ENCODE assay signal across 16 cellular contexts in the genomic region with DNA sequence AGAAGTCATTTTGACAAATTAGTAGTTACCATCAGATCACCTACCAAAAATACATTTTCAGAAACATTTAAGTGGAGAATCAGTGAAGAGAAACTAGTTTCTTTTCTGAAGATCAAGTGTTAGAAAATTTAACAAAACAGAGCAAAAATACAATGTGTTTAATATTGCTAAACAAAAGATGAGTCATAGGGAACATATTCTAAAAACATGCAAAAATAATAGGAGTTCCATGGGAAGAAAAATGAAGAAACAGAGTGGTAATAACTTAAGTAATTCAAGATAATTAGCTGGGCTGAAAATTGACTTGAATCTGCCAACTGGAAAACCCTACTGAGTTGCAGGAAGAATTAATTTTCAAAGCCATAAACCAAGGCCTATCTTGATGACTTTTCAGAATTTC.
DNase-seq lines count a peak whose midpoint lies in the region; ATAC-seq, FAIRE-seq and TF ChIP-seq lines count a peak whose summit lies in the region.
"Had no signal": no experiment of that assay in that cellular context is flagged by ENCODE, and none has a peak within 500 bp of the region (broad histone marks: within the 10 kb centered on the region; RNA-seq: fewer than 3 reads in every experiment).

No MANE protein-coding gene starts in this region.

- no peak for TF ChIP-seq EP300 in A549 (IDR thresholded peaks at IDR 0.05)

- CTCF ChIA-PET in A549 (lab: Yijun Ruan, JAX), result interaction anchor here (1.2 kb wide), 1 partner anchor 14 kb away, joined by 3 read pairs; no protein-coding TSS in a partner anchor
- CTCF ChIA-PET in CD4-positive, alpha-beta memory T cell (lab: Charles Lee; ENCODE audit: partially characterized antibody), result no interaction called here

- no peaks in the 10 kb centered on the region for H3K36me3 ChIP-seq in CD4-positive, alpha-beta memory T cell (ENCODE audit: insufficient read depth, low read length)

- intact Hi-C loops in left ventricle myocardium superior (cut with micrococcal nuclease), result no loop called here
- intact Hi-C loops in CD4-positive, alpha-beta memory T cell (cut with micrococcal nuclease), result no loop called here

- no peak overlapping the region for H3K4me2 ChIP-seq in A549

- TF ChIP-seq POLR2A in A549 (IDR thresholded peaks at IDR 0.05; ENCODE audit: low read length), result no peak

- no peaks in the 10 kb centered on the region for H3K27me3 Mint-ChIP-seq in CD4-positive, alpha-beta memory T cell

- no peaks in the 10 kb centered on the region for H3K4me1 ChIP-seq in A549
- no peaks in the 10 kb centered on the region for H3K4me1 ChIP-seq in CD4-positive, alpha-beta memory T cell (ENCODE audit: insufficient read depth, low read length)

- H3K4me3 ChIP-seq in A549, result no peak overlapping the region
- H3K4me3 ChIP-seq in choroid plexus epithelial cell (ENCODE audit: low read depth, low read length), result no peak overlapping the region
- H3K4me3 ChIP-seq in fibroblast of villous mesenchyme (ENCODE audit: low read depth, low read length), result no peak overlapping the region
- H3K4me3 ChIP-seq in CD4-positive, alpha-beta memory T cell (ENCODE audit: low read length in 2 of 2), result no peak overlapping the region

- peaks cover 0 to 8% (median 2%) of the 10 kb centered on the region in 8 donors for H3K9me3 Mint-ChIP-seq in CD4-positive, alpha-beta memory T cell

- H3K4me1 Mint-ChIP-seq in CD4-positive, alpha-beta memory T cell, result no peaks in the 10 kb centered on the region

- no peak overlapping the region for H3K27ac ChIP-seq in A549
- H3K27ac ChIP-seq in CD4-positive, alpha-beta memory T cell (ENCODE audit: low read depth, low read length), result no peak overlapping the region

- no peak for TF ChIP-seq CTCF in A549 (IDR thresholded peaks at IDR 0.05)
- TF ChIP-seq CTCF in choroid plexus epithelial cell (conservative IDR thresholded peaks at IDR 0.05; ENCODE audit: low read depth, low read length), result no peak
- no peak for TF ChIP-seq CTCF in fibroblast of villous mesenchyme (IDR thresholded peaks at IDR 0.05; ENCODE audit: insufficient read depth, low read depth, low read length)

- ATAC-seq in A549 (no peak), left ventricle myocardium superior (no peak)
- ATAC-seq: SK-N-SH treated with all-trans-retinoic acid at 6 μM for 48 hours had no signal

- no peaks in the 10 kb centered on the region for H3K36me3 Mint-ChIP-seq in CD4-positive, alpha-beta memory T cell

- no peaks in the 10 kb centered on the region for H3K27me3 ChIP-seq in CD4-positive, alpha-beta memory T cell (ENCODE audit: insufficient read depth, low read length)

- no peak for TF ChIP-seq RAD21 in A549 (conservative IDR thresholded peaks at IDR 0.05 in 1 of 2, IDR thresholded peaks at IDR 0.05 in 1 of 2)

- POLR2A ChIA-PET in A549 (lab: Yijun Ruan, JAX), result no interaction called here
- POLR2A ChIA-PET in CD4-positive, alpha-beta memory T cell (lab: Charles Lee; ENCODE audit: partially characterized antibody), result no interaction called here

- DNase-seq in A549 (ENCODE audit: low read depth in 1 of 2, low spot score in 1 of 2), result no peak
- DNase-seq in GM04504 (ENCODE audit: low read depth), result peak; percentile 9
- DNase-seq in choroid plexus epithelial cell (ENCODE audit: low read depth), result peak; percentile 11
- peak; percentile 16 for DNase-seq in fibroblast of villous mesenchyme (ENCODE audit: low read depth)
- no peak for DNase-seq in iPS-NIHi11 (ENCODE audit: low spot score)
- DNase-seq in HuH-7.5 (ENCODE audit: low spot score), result no peak
- DNase-seq in left ventricle myocardium superior, result no peak
- no peak for DNase-seq in CD4-positive, alpha-beta memory T cell
- DNase-seq: 8988T; C1 segment of cervical spinal cord; H7; NCI-H1417; NCI-H1930; NK-92 treated with Interleukin-12 subunit alpha and Interleukin-12 subunit beta, amount 100 ng/mL, for 24 hours; SHP77 had no signal

- H3K27ac Mint-ChIP-seq in CD4-positive, alpha-beta memory T cell, result no peak overlapping the region

- H3K4me3 Mint-ChIP-seq in CD4-positive, alpha-beta memory T cell, result no peak overlapping the region

- H3K9me3 ChIP-seq in A549, result peaks cover under 1% of the 10 kb centered on the region; the same call in 1 of the 3 replicates
- no peaks in the 10 kb centered on the region for H3K9me3 ChIP-seq in CD4-positive, alpha-beta memory T cell (ENCODE audit: control insufficient read depth in 1 of 2, low read length in 2 of 2)

- FAIRE-seq in A549 (lab: Jason Lieb, UNC), result no peak

TF ChIP-seq in A549, 52 proteins besides CTCF, POLR2A, EP300 and RAD21:
- TF ChIP-seq NR3C1 (IDR thresholded peaks at IDR 0.05), result no peak
- no peak for TF ChIP-seq HOXA7 (CRISPR knock-in tag; IDR thresholded peaks at IDR 0.05)
- TF ChIP-seq ZFP36 (IDR thresholded peaks at IDR 0.05; ENCODE audit: borderline replicate concordance, partially characterized antibody), result no peak
- no peak for TF ChIP-seq FOSL2 (IDR thresholded peaks at IDR 0.05)
- TF ChIP-seq FOSL2 (CRISPR knock-in tag; IDR thresholded peaks at IDR 0.05), result peak; percentile 56; the same call in 1 of the 2 replicates
- TF ChIP-seq, protein P1, sequence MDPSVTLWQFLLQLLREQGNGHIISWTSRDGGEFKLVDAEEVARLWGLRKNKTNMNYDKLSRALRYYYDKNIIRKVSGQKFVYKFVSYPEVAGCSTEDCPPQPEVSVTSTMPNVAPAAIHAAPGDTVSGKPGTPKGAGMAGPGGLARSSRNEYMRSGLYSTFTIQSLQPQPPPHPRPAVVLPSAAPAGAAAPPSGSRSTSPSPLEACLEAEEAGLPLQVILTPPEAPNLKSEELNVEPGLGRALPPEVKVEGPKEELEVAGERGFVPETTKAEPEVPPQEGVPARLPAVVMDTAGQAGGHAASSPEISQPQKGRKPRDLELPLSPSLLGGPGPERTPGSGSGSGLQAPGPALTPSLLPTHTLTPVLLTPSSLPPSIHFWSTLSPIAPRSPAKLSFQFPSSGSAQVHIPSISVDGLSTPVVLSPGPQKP (IDR thresholded peaks at IDR 0.05; ENCODE audit: low read depth, low read length), result no peak
- TF ChIP-seq EHMT2 (IDR thresholded peaks at IDR 0.05; ENCODE audit: low read depth), result no peak
- TF ChIP-seq TP53 (CRISPR knock-in tag; IDR thresholded peaks at IDR 0.05), result no peak
- no peak for TF ChIP-seq MYC (IDR thresholded peaks at IDR 0.05; ENCODE audit: borderline replicate concordance, low read length)

Comparison
In these comparisons a context has a peak if more than half of its experiments do, and no peak if none do; other contexts are left out.
1. DNase-seq: peak in GM04504 (single experiment), choroid plexus epithelial cell (single experiment) and fibroblast of villous mesenchyme (single experiment); none in A549 (0 of 2), iPS-NIHi11 (single experiment), HuH-7.5 (single experiment), left ventricle myocardium superior (single experiment) and CD4-positive, alpha-beta memory T cell (0 of 5).